In the genomic region with DNA sequence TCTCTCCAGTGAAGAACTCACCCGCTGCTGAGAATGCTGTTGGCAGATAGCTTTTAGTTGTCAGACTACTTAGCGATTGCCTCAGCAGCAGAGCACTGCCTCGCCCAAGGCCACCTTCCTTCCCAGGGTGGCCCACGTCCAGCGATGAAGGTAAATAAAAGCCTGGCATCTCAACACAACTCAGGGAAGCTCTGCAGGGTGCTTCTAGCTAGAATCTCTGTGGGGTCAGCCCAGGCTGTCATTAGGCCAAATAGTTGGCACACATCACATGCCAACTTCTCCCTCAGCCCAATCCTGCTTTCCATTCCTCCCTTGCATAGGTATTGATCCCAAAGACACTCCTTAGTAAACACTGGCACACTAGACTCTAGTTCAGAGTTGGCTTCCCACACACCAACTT, we compare ENCODE assay signal across 29 cellular contexts.
"Had no signal": no experiment of that assay in that cellular context is flagged by ENCODE, and none has a peak within 500 bp of the region (broad histone marks: within the 10 kb centered on the region; RNA-seq: fewer than 3 reads in every experiment).

No MANE protein-coding gene starts in this region.

- DNase-seq: activated CD4-positive, alpha-beta memory T cell treated with anti-CD3 and anti-CD28 coated beads, Interleukin-2, amount 10 ng/mL, durations not matched to agents 7 days and 5 days; activated CD4-positive, alpha-beta T cell treated with anti-CD3 and anti-CD28 coated beads for 1 hour; activated CD4-positive, alpha-beta T cell treated with anti-CD3 and anti-CD28 coated beads for 36 hours; activated CD4-positive, alpha-beta T cell treated with anti-CD3 and anti-CD28 coated beads for 48 hours; activated CD4-positive, alpha-beta T cell treated with anti-CD3 and anti-CD28 coated beads, Interleukin-2, amount 10 ng/mL, durations not matched to agents 7 days and 5 days; activated CD4-positive, alpha-beta T cell treated with anti-CD3 and anti-CD28 coated beads, Interleukin-2, amount 50 U/mL, for 48 hours; activated CD4-positive, CD25-positive, alpha-beta regulatory T cell; activated CD8-positive, alpha-beta memory T cell treated with anti-CD3 and anti-CD28 coated beads for 24 hours; activated CD8-positive, alpha-beta memory T cell treated with anti-CD3 and anti-CD28 coated beads, Interleukin-2, amount 10 ng/mL, durations not matched to agents 7 days and 5 days; activated CD8-positive, alpha-beta memory T cell treated with anti-CD3 and anti-CD28 coated beads, Interleukin-2, amount 50 U/mL, for 48 hours; activated CD8-positive, alpha-beta T cell treated with anti-CD3 and anti-CD28 coated beads, Interleukin-2, amount 10 ng/mL, durations not matched to agents 7 days and 5 days; activated effector memory CD4-positive, alpha-beta T cell treated with Interleukin-2 at 50 U/mL for 16 hours; activated gamma-delta T cell; activated naive CD4-positive, alpha-beta T cell treated with anti-CD3 and anti-CD28 coated beads, Interleukin-2, amount 10 ng/mL, durations not matched to agents 7 days and 5 days; activated naive CD4-positive, alpha-beta T cell treated with Interleukin-2 at 50 U/mL for 16 hours; activated naive CD8-positive, alpha-beta T cell treated with anti-CD3 and anti-CD28 coated beads, Interleukin-2, amount 10 ng/mL, durations not matched to agents 7 days and 5 days; activated naive CD8-positive, alpha-beta T cell treated with anti-CD3 and anti-CD28 coated beads, Interleukin-2, amount 50 U/mL, for 24 hours; activated T-cell treated with anti-CD3 and anti-CD28 coated beads, Interleukin-2, amount 50 U/mL, for 24 hours; activated T-cell treated with anti-CD3 and anti-CD28 coated beads, Interleukin-2, amount 50 U/mL, for 48 hours; amygdala; anterior cingulate cortex; caudate nucleus; cerebellar nuclear complex; colonic mucosa; T-helper 2 cell; T-helper 9 cell; WERI-Rb-1 had no signal

- H3K27ac ChIP-seq: ascending aorta, cardiac muscle cell, colonic mucosa, WERI-Rb-1 had no signal
